ENCODE assay signal across 16 cellular contexts in the genomic region with DNA sequence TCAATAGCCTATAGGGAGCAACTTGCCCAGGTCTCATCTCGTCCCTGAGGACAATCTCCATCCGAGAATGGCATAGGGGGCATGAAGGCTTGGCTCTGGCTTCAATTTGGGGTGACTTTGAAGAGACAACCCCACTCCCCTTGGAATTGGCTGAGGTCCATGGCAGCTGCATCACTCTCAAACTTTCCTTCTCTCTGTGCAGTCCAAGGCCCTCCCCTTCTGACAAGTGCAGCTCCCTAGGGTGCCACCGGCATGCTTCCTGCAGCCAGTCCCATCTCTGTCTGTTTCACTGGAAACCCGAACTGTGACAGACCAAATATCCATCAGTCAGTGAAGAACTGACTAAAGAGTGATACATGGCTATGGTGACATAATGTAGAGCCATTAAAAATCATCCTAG. TPM values are rescaled to one million over a fixed set of nuclear protein-coding genes. Genes with fewer than 3 reads are reported as not detected.
DNase-seq lines count a peak whose midpoint lies in the region; ATAC-seq, FAIRE-seq and TF ChIP-seq lines count a peak whose summit lies in the region.
"Had no signal": no experiment of that assay in that cellular context is flagged by ENCODE, and none has a peak within 500 bp of the region (broad histone marks: within the 10 kb centered on the region; RNA-seq: fewer than 3 reads in every experiment).

No MANE protein-coding gene starts in this region.

- TF ChIP-seq POLR2A in H1 (IDR thresholded peaks at IDR 0.05; ENCODE audit: control extremely low read depth in 1 of 2, low read depth in 2 of 2, low read length in 2 of 2) = no peak

- ATAC-seq in upper lobe of right lung (no peak), SK-N-SH treated with all-trans-retinoic acid at 6 μM for 48 hours (no peak)
- ATAC-seq: A549 had no signal

- H3K27me3 Mint-ChIP-seq in chondrocyte (ENCODE audit: low read depth) = peaks cover 27% of the 10 kb centered on the region

- TF ChIP-seq CTCF in chondrocyte (IDR thresholded peaks at IDR 0.05) (no peak), H1 (IDR thresholded peaks at IDR 0.05; ENCODE audit: control extremely low read depth in 1 of 3, insufficient read depth in 1 of 3, low read depth in 1 of 3, low read length in 3 of 3) (no peak), upper lobe of right lung (IDR thresholded peaks at IDR 0.05) (no peak)

- no peak overlapping the region for H3K56ac ChIP-seq in H1 (replicated peaks; ENCODE audit: insufficient read length, low read depth, low read length)

- H3K18ac ChIP-seq in H1 (ENCODE audit: extremely low read depth, low read length) (no peak overlapping the region), neuronal stem cell (ENCODE audit: low read length) (no peak overlapping the region)

- H3K4me2 ChIP-seq in H1 (ENCODE audit: insufficient read depth in 1 of 2, low read depth in 2 of 2, low read length in 2 of 2) (no peak overlapping the region), neuronal stem cell (ENCODE audit: insufficient read depth, low read length, poor library complexity, severe bottlenecking) (no peak overlapping the region)
- H3K4me2 ChIP-seq: A549 had no signal

- H3K23ac ChIP-seq in H1 (ENCODE audit: insufficient read length) = no peak overlapping the region
- H3K23ac ChIP-seq in neuronal stem cell (ENCODE audit: low read depth, low read length, poor library complexity) = no peak overlapping the region

- H3K27ac ChIP-seq in H1 (ENCODE audit: low read depth, low read length) (no peak overlapping the region), neuronal stem cell (replicated peaks; ENCODE audit: low read length) (no peak overlapping the region), upper lobe of right lung (no peak overlapping the region)
- H3K27ac ChIP-seq: A549, C4-2B had no signal

- H3K36me3 ChIP-seq in H1 (ENCODE audit: control insufficient read depth in 2 of 4, insufficient read depth in 4 of 4, low read length in 3 of 4) = no peaks in the 10 kb centered on the region
- H3K36me3 ChIP-seq in neuronal stem cell (replicated peaks in 1 of 2; ENCODE audit: control insufficient read depth in 2 of 2, insufficient read depth in 2 of 2, low read length in 2 of 2) = no peaks in the 10 kb centered on the region
- H3K36me3 ChIP-seq in upper lobe of right lung = no peaks in the 10 kb centered on the region
- H3K36me3 ChIP-seq: BE2C had no signal

- H3K27ac Mint-ChIP-seq in chondrocyte (ENCODE audit: unreplicated experiment) = no peak overlapping the region
- H3K27ac Mint-ChIP-seq: CD4-positive, alpha-beta memory T cell; HFFc6 had no signal

- H3K9me3 ChIP-seq in H1 (ENCODE audit: insufficient read depth in 2 of 2, low read depth in 1 of 2, low read length in 1 of 2) (no peaks in the 10 kb centered on the region), neuronal stem cell (replicated peaks in 1 of 2; ENCODE audit: control insufficient read depth in 2 of 2, insufficient read depth in 1 of 2, low read depth in 1 of 2, low read length in 2 of 2) (peaks cover 0 to 2% of the 10 kb centered on the region in 2 donors), upper lobe of right lung (no peaks in the 10 kb centered on the region)
- H3K9me3 ChIP-seq: A549, BE2C had no signal

- DNase-seq in chondrocyte (ENCODE audit: low spot score) (peak; percentile 24), H1 (ENCODE audit: low read depth in 1 of 2, low spot score in 2 of 2) (no peak), neuronal stem cell (ENCODE audit: low spot score) (no peak), upper lobe of right lung (peak; percentile 26), SKM-1 (lab: John Stamatoyannopoulos, UW; ENCODE audit: unreplicated experiment) (no peak)
- DNase-seq: BE2C; CD4-positive, alpha-beta memory T cell; COR-L47; DMS53; HCEC 1CT; HFFc6 had no signal

- no peak overlapping the region for H3K4me3 ChIP-seq in H1 (ENCODE audit: extremely low read depth in 1 of 4, insufficient read depth in 2 of 4, low read depth in 3 of 4, low read length in 4 of 4)
- H3K4me3 ChIP-seq in neuronal stem cell (ENCODE audit: low read length in 2 of 2) = no peak overlapping the region
- no peak overlapping the region for H3K4me3 ChIP-seq in upper lobe of right lung
- H3K4me3 ChIP-seq: A549 had no signal

- H3K4me1 Mint-ChIP-seq in chondrocyte (ENCODE audit: low read depth) = peaks cover 2% of the 10 kb centered on the region
- H3K4me1 Mint-ChIP-seq: CD4-positive, alpha-beta memory T cell had no signal

- H2BK15ac ChIP-seq in H1 (ENCODE audit: low read length) = peak overlapping the region; percentile 33; the same call in 1 of the 2 replicates
- H2BK15ac ChIP-seq in neuronal stem cell (ENCODE audit: low read length) = no peak overlapping the region

- no peaks in the 10 kb centered on the region for H3K79me1 ChIP-seq in H1 (ENCODE audit: low read depth, low read length)
- H3K79me1 ChIP-seq in neuronal stem cell (ENCODE audit: low read depth, low read length) = no peaks in the 10 kb centered on the region

- H3K14ac ChIP-seq in H1 (ENCODE audit: insufficient read length) (no peak overlapping the region), neuronal stem cell (ENCODE audit: low read length) (no peak overlapping the region)

- no peak overlapping the region for H3K4ac ChIP-seq in H1 (replicated peaks; ENCODE audit: insufficient read length, low read depth, low read length)
- no peak overlapping the region for H3K4ac ChIP-seq in neuronal stem cell (ENCODE audit: low read length)

- H3K9me3 Mint-ChIP-seq in chondrocyte (ENCODE audit: low read depth) = no peaks in the 10 kb centered on the region
- H3K9me3 Mint-ChIP-seq: CD4-positive, alpha-beta memory T cell; HFFc6 had no signal

- FAIRE-seq in H1 (lab: Jason Lieb, UNC) = no peak
- FAIRE-seq: A549 had no signal

- POLR2A ChIA-PET in H1 (lab: Charles Lee; ENCODE audit: partially characterized antibody) = no interaction called here

- H4K20me1 ChIP-seq in H1 (replicated peaks in 1 of 2; ENCODE audit: control insufficient read depth in 1 of 2, insufficient read depth in 2 of 2, low read length in 2 of 2) = no peaks in the 10 kb centered on the region

- intact Hi-C loops in upper lobe of right lung (cut with DNase I) = no loop called here

- H4K5ac ChIP-seq in H1 (ENCODE audit: insufficient read length, low read depth, low read length) = no peak overlapping the region

- H3K9ac ChIP-seq in H1 (replicated peaks in 1 of 4; ENCODE audit: extremely low read depth in 1 of 4, low read depth in 3 of 4, low read length in 3 of 4) = no peak overlapping the region
- no peak overlapping the region for H3K9ac ChIP-seq in neuronal stem cell (ENCODE audit: low read depth, low read length, poor library complexity)

- no peak overlapping the region for H3K4me3 Mint-ChIP-seq in chondrocyte (ENCODE audit: unreplicated experiment)
- H3K4me3 Mint-ChIP-seq: CD4-positive, alpha-beta memory T cell; HFFc6 had no signal

- no peaks in the 10 kb centered on the region for H3K79me2 ChIP-seq in H1 (ENCODE audit: control insufficient read depth in 1 of 2, insufficient read depth in 2 of 2, low read length in 2 of 2)

- H3K27me3 ChIP-seq in H1 (replicated peaks in 1 of 4; ENCODE audit: control insufficient read depth in 3 of 4, extremely low read depth in 1 of 4, insufficient read depth in 3 of 4, low read length in 3 of 4) (no peaks in the 10 kb centered on the region), neuronal stem cell (ENCODE audit: control insufficient read depth in 3 of 3, insufficient read depth in 3 of 3, low read depth in 1 of 3, low read length in 3 of 3) (peaks cover 0 to 3% (median 0%) of the 10 kb centered on the region in 3 experiments), upper lobe of right lung (peaks cover 6% of the 10 kb centered on the region)
- H3K27me3 ChIP-seq: BE2C had no signal

- H2BK12ac ChIP-seq in H1 (ENCODE audit: low read depth, low read length) (no peak overlapping the region), neuronal stem cell (ENCODE audit: low read length) (no peak overlapping the region)

- no peak for TF ChIP-seq RAD21 in H1 (IDR thresholded peaks at IDR 0.05 in 1 of 2, conservative IDR thresholded peaks at IDR 0.05 in 1 of 2; ENCODE audit: low read depth in 2 of 2, low read length in 2 of 2)

- H2AK5ac ChIP-seq in H1 (ENCODE audit: low read depth, low read length) = no peak overlapping the region
- H2AK5ac ChIP-seq in neuronal stem cell (ENCODE audit: low read depth, low read length) = no peak overlapping the region

- H2BK20ac ChIP-seq in H1 (ENCODE audit: low read length) = no peak overlapping the region

- H4K8ac ChIP-seq in H1 (ENCODE audit: extremely low read depth, insufficient read depth, low read length) (no peak overlapping the region), neuronal stem cell (ENCODE audit: low read depth, low read length) (peak overlapping the region; percentile 48)

- TF ChIP-seq EP300 in H1 (IDR thresholded peaks at IDR 0.05; ENCODE audit: borderline replicate concordance in 1 of 2, low read depth in 2 of 2, low read length in 2 of 2) = no peak

- 86% methylated on average over 4 of the region's 4 CpGs; no CpG with 5 or more reads in 1 of the 2 experiments for WGBS in H1 (ENCODE audit: extremely low coverage in 1 of 2, insufficient coverage in 1 of 2, insufficient read length in 1 of 2, insufficient replicate concordance in 2 of 2, low coverage in 1 of 2, low lambda C conversion rate in 2 of 2, missing lambda C conversion rate in 1 of 2), 2 experiments
- no CpG with 5 or more reads among the region's 4 CpGs for WGBS in neuronal stem cell (ENCODE audit: extremely low coverage in 2 of 2, insufficient read length in 2 of 2, insufficient replicate concordance in 1 of 2), 2 donors

- CTCF ChIA-PET in H1 (lab: Charles Lee; ENCODE audit: partially characterized antibody) = interaction anchor here (1.4 to 1.5 kb wide), 3 partner anchors 19 to 27 kb away, joined by 3 to 4 read pairs (median 3); no protein-coding TSS in a partner anchor

- H2AFZ ChIP-seq in H1 (ENCODE audit: low read length) (no peak overlapping the region), neuronal stem cell (ENCODE audit: low read length) (no peak overlapping the region)

- H2BK5ac ChIP-seq in H1 (ENCODE audit: low read depth, low read length) (no peak overlapping the region), neuronal stem cell (ENCODE audit: low read length) (no peak overlapping the region)

- H3K23me2 ChIP-seq in H1 (ENCODE audit: low read depth, low read length) = no peaks in the 10 kb centered on the region

- H3K4me1 ChIP-seq in H1 (replicated peaks in 1 of 4; ENCODE audit: control insufficient read depth in 3 of 4, insufficient read depth in 4 of 4, low read length in 3 of 4) = no peaks in the 10 kb centered on the region
- H3K4me1 ChIP-seq in neuronal stem cell (ENCODE audit: control insufficient read depth in 2 of 2, insufficient read depth in 1 of 2, low read depth in 1 of 2, low read length in 2 of 2) = peaks cover 0 to 3% of the 10 kb centered on the region in 2 donors
- no peaks in the 10 kb centered on the region for H3K4me1 ChIP-seq in upper lobe of right lung
- H3K4me1 ChIP-seq: BE2C had no signal

- H4K91ac ChIP-seq in H1 (replicated peaks; ENCODE audit: insufficient read length, low read length) (no peak overlapping the region), neuronal stem cell (ENCODE audit: low read depth, low read length, poor library complexity) (no peak overlapping the region)

- H2BK120ac ChIP-seq in H1 (replicated peaks; ENCODE audit: low read depth, low read length) = no peak overlapping the region
- H2BK120ac ChIP-seq in neuronal stem cell (ENCODE audit: low read depth, low read length) = no peak overlapping the region

- no peaks in the 10 kb centered on the region for H3K36me3 Mint-ChIP-seq in chondrocyte (ENCODE audit: low read depth)
- H3K36me3 Mint-ChIP-seq: CD4-positive, alpha-beta memory T cell had no signal

RNA-seq across cellular contexts. Expression of gene GDF2, which starts 12.4 kb away (rescaled TPM):
- total RNA-seq in chondrocyte (not detected in 3 replicates), upper lobe of right lung (not detected)
- not detected in 2 replicates for total RNA-seq in H1 (2021; fragmentation: NEBNext Ultra II Directional; extraction: Animal tissue kit (Norgen Biotek cat#: 25700))
- polyA plus RNA-seq in H1 (2011; rRNA removed) = not detected in 2 replicates
- not detected for polyA plus RNA-seq in H1 (2011; cell fraction: cytosol; rRNA removed)
- polyA plus RNA-seq in H1 (2011; cell fraction: nucleus; rRNA removed) = not detected
- polyA plus RNA-seq in H1 (2012, experiment 1 of 2) = not detected in 4 replicates
- not detected for polyA plus RNA-seq in H1 (2012, experiment 2 of 2)
- polyA plus RNA-seq in H1 (2013, experiment 1 of 2) = not detected
- not detected for polyA plus RNA-seq in H1 (2013, experiment 2 of 2)
- not detected in 2 replicates for polyA minus RNA-seq in H1 (2011; rRNA and poly(A)+ RNA removed)
- not detected for polyA minus RNA-seq in H1 (2011; cell fraction: cytosol; rRNA and poly(A)+ RNA removed)
- polyA minus RNA-seq in H1 (2011; cell fraction: nucleus; rRNA and poly(A)+ RNA removed) = not detected
- polyA plus RNA-seq in neuronal stem cell (2013, experiment 1 of 2) = not detected
- polyA plus RNA-seq in neuronal stem cell (2013, experiment 2 of 2) = not detected
- total RNA-seq: CD4-positive, alpha-beta memory T cell; H4; HFFc6 had no signal
- polyA plus RNA-seq: A549; AG04450; CD4-positive, alpha-beta memory T cell had no signal

RNA-seq across cellular contexts. Expression of gene RBP3, which starts 13.5 kb away (rescaled TPM):
- total RNA-seq in chondrocyte (not detected in 3 replicates), upper lobe of right lung (not detected)
- total RNA-seq in H1 (2021; fragmentation: NEBNext Ultra II Directional; extraction: Animal tissue kit (Norgen Biotek cat#: 25700)) = not detected in 2 replicates
- not detected in 2 replicates for polyA plus RNA-seq in H1 (2011; rRNA removed)
- polyA plus RNA-seq in H1 (2011; cell fraction: cytosol; rRNA removed) = not detected
- polyA plus RNA-seq in H1 (2011; cell fraction: nucleus; rRNA removed) = not detected
- polyA plus RNA-seq in H1 (2012, experiment 1 of 2) = 0.05 to 0.07 TPM (median 0.07 TPM) in 3 of 4 replicates, not detected in the other
- polyA plus RNA-seq in H1 (2012, experiment 2 of 2) = not detected
- not detected for polyA plus RNA-seq in H1 (2013, experiment 1 of 2)
- not detected for polyA plus RNA-seq in H1 (2013, experiment 2 of 2)
- polyA minus RNA-seq in H1 (2011; rRNA and poly(A)+ RNA removed) = not detected in 2 replicates
- polyA minus RNA-seq in H1 (2011; cell fraction: cytosol; rRNA and poly(A)+ RNA removed) = not detected
- not detected for polyA minus RNA-seq in H1 (2011; cell fraction: nucleus; rRNA and poly(A)+ RNA removed)
- not detected for polyA plus RNA-seq in neuronal stem cell (2013, experiment 1 of 2)
- not detected for polyA plus RNA-seq in neuronal stem cell (2013, experiment 2 of 2)
- total RNA-seq: CD4-positive, alpha-beta memory T cell; H4; HFFc6 had no signal
- polyA plus RNA-seq: A549; AG04450; CD4-positive, alpha-beta memory T cell had no signal

RNA-seq across cellular contexts. Expression of gene GDF10, which starts 34.6 kb away (rescaled TPM):
- total RNA-seq in chondrocyte (0.31 to 3.2 TPM (median 0.67 TPM) in 3 replicates), upper lobe of right lung (16.8 TPM)
- total RNA-seq in H1 (2021; fragmentation: NEBNext Ultra II Directional; extraction: Animal tissue kit (Norgen Biotek cat#: 25700)) = 0.19 and 0.25 TPM in 2 replicates
- polyA plus RNA-seq in H1 (2011; rRNA removed) = 0.27 and 0.32 TPM in 2 replicates
- 0.08 TPM for polyA plus RNA-seq in H1 (2011; cell fraction: cytosol; rRNA removed)
- polyA plus RNA-seq in H1 (2011; cell fraction: nucleus; rRNA removed) = 0.21 TPM
- 0.14 to 0.24 TPM (median 0.20 TPM) in 4 replicates for polyA plus RNA-seq in H1 (2012, experiment 1 of 2)
- 0.26 TPM for polyA plus RNA-seq in H1 (2012, experiment 2 of 2)
- polyA plus RNA-seq in H1 (2013, experiment 1 of 2) = 0.28 TPM
- polyA plus RNA-seq in H1 (2013, experiment 2 of 2) = 0.24 TPM
- polyA minus RNA-seq in H1 (2011; rRNA and poly(A)+ RNA removed) = 0.10 TPM in 1 of 2 replicates, not detected in the other
- not detected for polyA minus RNA-seq in H1 (2011; cell fraction: cytosol; rRNA and poly(A)+ RNA removed)
- polyA minus RNA-seq in H1 (2011; cell fraction: nucleus; rRNA and poly(A)+ RNA removed) = not detected
- 1.3 TPM for polyA plus RNA-seq in neuronal stem cell (2013, experiment 1 of 2)
- polyA plus RNA-seq in neuronal stem cell (2013, experiment 2 of 2) = 1.5 TPM
- total RNA-seq: H4, HFFc6 had no signal

RNA-seq across cellular contexts. Expression of gene ZNF488, which starts 49.5 kb away (rescaled TPM):
- total RNA-seq in chondrocyte (0.10 to 1.1 TPM (median 0.17 TPM) in 3 replicates), upper lobe of right lung (0.41 TPM)
- 7.7 and 7.9 TPM in 2 replicates for total RNA-seq in H1 (2021; fragmentation: NEBNext Ultra II Directional; extraction: Animal tissue kit (Norgen Biotek cat#: 25700))
- 9.6 and 11.4 TPM in 2 replicates for polyA plus RNA-seq in H1 (2011; rRNA removed)
- 6.7 TPM for polyA plus RNA-seq in H1 (2011; cell fraction: cytosol; rRNA removed)
- polyA plus RNA-seq in H1 (2011; cell fraction: nucleus; rRNA removed) = 8.6 TPM
- 7.5 to 8.5 TPM (median 8.1 TPM) in 4 replicates for polyA plus RNA-seq in H1 (2012, experiment 1 of 2)
- 8.3 TPM for polyA plus RNA-seq in H1 (2012, experiment 2 of 2)
- polyA plus RNA-seq in H1 (2013, experiment 1 of 2) = 4.2 TPM
- 4.4 TPM for polyA plus RNA-seq in H1 (2013, experiment 2 of 2)
- 12.5 and 12.9 TPM in 2 replicates for polyA minus RNA-seq in H1 (2011; rRNA and poly(A)+ RNA removed)
- polyA minus RNA-seq in H1 (2011; cell fraction: cytosol; rRNA and poly(A)+ RNA removed) = 4.0 TPM
- 8.1 TPM for polyA minus RNA-seq in H1 (2011; cell fraction: nucleus; rRNA and poly(A)+ RNA removed)
- polyA plus RNA-seq in neuronal stem cell (2013, experiment 1 of 2) = 0.01 TPM
- 0.01 TPM for polyA plus RNA-seq in neuronal stem cell (2013, experiment 2 of 2)
- total RNA-seq: CD4-positive, alpha-beta memory T cell had no signal

Comparison
In these comparisons a context has a peak if more than half of its experiments do, and no peak if none do; other contexts are left out.
1. DNase-seq: peak in chondrocyte (single experiment) and upper lobe of right lung (single experiment); none in H1 (0 of 2), neuronal stem cell (single experiment) and SKM-1 (single experiment).